Comparison of ENCODE assay signal across 1 cellular context in the genomic region with DNA sequence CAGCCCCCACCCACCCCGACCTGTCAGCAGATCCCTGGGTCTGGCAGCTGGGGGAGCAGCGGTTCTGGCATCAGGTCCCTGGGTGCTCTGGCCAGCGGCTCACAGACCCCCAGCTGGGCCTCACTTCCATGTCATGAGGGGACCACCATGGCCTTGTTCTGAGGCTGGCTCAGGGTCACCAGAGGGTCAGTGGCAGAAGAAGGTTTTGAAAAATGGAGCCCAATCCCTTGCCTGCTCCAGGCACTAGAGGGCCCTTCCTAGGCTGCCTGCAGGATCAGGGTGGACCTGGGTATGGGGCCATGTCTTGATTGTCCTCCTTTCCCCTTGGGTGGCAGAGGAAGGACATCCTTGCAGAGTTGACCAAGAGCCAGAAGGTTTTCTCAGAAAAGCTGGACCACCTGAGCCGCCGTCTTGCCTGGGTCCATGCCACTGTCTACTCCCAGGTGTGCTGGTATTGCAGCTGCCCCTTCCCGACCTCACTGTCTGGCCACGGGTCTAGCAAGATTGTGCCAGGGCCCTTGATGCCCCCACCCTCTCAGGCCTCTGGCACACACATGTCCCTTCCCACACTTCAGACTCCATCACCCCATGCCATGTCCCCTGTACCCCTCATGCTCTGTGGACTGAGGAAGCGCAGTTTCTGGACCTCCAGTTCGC.
TF ChIP-seq lines count a peak whose summit lies in the region.

No MANE protein-coding gene starts in this region.

TF ChIP-seq in K562, 482 proteins besides CTCF, POLR2A, EP300 and RAD21:
- TF ChIP-seq, protein P1, sequence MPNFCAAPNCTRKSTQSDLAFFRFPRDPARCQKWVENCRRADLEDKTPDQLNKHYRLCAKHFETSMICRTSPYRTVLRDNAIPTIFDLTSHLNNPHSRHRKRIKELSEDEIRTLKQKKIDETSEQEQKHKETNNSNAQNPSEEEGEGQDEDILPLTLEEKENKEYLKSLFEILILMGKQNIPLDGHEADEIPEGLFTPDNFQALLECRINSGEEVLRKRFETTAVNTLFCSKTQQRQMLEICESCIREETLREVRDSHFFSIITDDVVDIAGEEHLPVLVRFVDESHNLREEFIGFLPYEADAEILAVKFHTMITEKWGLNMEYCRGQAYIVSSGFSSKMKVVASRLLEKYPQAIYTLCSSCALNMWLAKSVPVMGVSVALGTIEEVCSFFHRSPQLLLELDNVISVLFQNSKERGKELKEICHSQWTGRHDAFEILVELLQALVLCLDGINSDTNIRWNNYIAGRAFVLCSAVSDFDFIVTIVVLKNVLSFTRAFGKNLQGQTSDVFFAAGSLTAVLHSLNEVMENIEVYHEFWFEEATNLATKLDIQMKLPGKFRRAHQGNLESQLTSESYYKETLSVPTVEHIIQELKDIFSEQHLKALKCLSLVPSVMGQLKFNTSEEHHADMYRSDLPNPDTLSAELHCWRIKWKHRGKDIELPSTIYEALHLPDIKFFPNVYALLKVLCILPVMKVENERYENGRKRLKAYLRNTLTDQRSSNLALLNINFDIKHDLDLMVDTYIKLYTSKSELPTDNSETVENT (CRISPR knock-in tag; IDR thresholded peaks at IDR 0.05) = no peak
- TF ChIP-seq MAFF (IDR thresholded peaks at IDR 0.05; ENCODE audit: low read length) = no peak
